In genomic region chr12:6234906-6235305, GRCh38 we compare ENCODE assay signal across 15 cellular contexts. TPM values are rescaled to one million over a fixed set of nuclear protein-coding genes. Genes with fewer than 3 reads are reported as not detected.
DNase-seq lines count a peak whose midpoint lies in the region; ATAC-seq, FAIRE-seq and TF ChIP-seq lines count a peak whose summit lies in the region.
"Had no signal": no experiment of that assay in that cellular context is flagged by ENCODE, and none has a peak within 500 bp of the region (broad histone marks: within the 10 kb centered on the region; RNA-seq: fewer than 3 reads in every experiment).

No MANE protein-coding gene starts in this region.

- H3K36me3 Mint-ChIP-seq in Caco-2 (ENCODE audit: insufficient read depth, unreplicated experiment): peaks cover 53% of the 10 kb centered on the region
- H3K36me3 Mint-ChIP-seq in activated T-cell treated with anti-CD3 and anti-CD28 coated beads, Interleukin-2, amount 50 U/mL, for 24 hours (ENCODE audit: low read depth): no peaks in the 10 kb centered on the region
- H3K36me3 Mint-ChIP-seq: activated naive CD4-positive, alpha-beta T cell treated with anti-CD3 and anti-CD28 coated beads, Interleukin-2, amount 10 ng/mL, durations not matched to agents 7 days and 5 days had no signal

- H3K27me3 Mint-ChIP-seq in Caco-2 (ENCODE audit: insufficient read depth, unreplicated experiment): no peaks in the 10 kb centered on the region
- H3K27me3 Mint-ChIP-seq in activated T-cell treated with anti-CD3 and anti-CD28 coated beads, Interleukin-2, amount 50 U/mL, for 24 hours: peaks cover 2% of the 10 kb centered on the region

- H3K4me3 Mint-ChIP-seq in Caco-2 (ENCODE audit: unreplicated experiment): no peak overlapping the region
- H3K4me3 Mint-ChIP-seq in activated T-cell treated with anti-CD3 and anti-CD28 coated beads, Interleukin-2, amount 50 U/mL, for 24 hours: no peak overlapping the region
- H3K4me3 Mint-ChIP-seq: activated naive CD4-positive, alpha-beta T cell treated with anti-CD3 and anti-CD28 coated beads, Interleukin-2, amount 10 ng/mL, durations not matched to agents 7 days and 5 days had no signal

- WGBS in spleen, 5 donors: 67 to 76% (median 71%) methylated on average over 7 of the region's 7 CpGs

- no peak for TF ChIP-seq POLR2A in spleen (IDR thresholded peaks at IDR 0.05)

- DNase-seq in Caco-2 (no peak), kidney (peak; percentile 30), spleen (no peak), H7 (no peak)
- no peak for DNase-seq in activated T-cell treated with anti-CD3 and anti-CD28 coated beads, Interleukin-2, amount 50 U/mL, for 24 hours
- no peak for DNase-seq in stimulated activated naive CD8-positive, alpha-beta T cell treated with anti-CD3 and anti-CD28 coated beads, Interleukin-15, Interleukin-2, amounts not matched to agents 100 U/mL and 50 U/mL, for 24 hours
- DNase-seq in activated effector memory CD4-positive, alpha-beta T cell treated with Interleukin-2 at 50 U/mL for 16 hours: no peak
- DNase-seq: activated naive CD4-positive, alpha-beta T cell treated with anti-CD3 and anti-CD28 coated beads, Interleukin-2, amount 10 ng/mL, durations not matched to agents 7 days and 5 days; occipital lobe; tibial artery had no signal

- H3K4me1 ChIP-seq in Caco-2 (peaks cover 49% of the 10 kb centered on the region), kidney (ENCODE audit: control insufficient read depth in 1 of 2, insufficient read depth in 1 of 2, low read depth in 1 of 2, low read length in 2 of 2) (peaks cover 22 to 26% of the 10 kb centered on the region in 2 donors), spleen (peaks cover 0 to 65% (median 40%) of the 10 kb centered on the region in 6 donors)

- BruUV-seq in Caco-2 (replicated peaks; lab: Mats Ljungman, UMichigan): no TSS peak

- ATAC-seq in stimulated activated naive CD8-positive, alpha-beta T cell treated with anti-CD3 and anti-CD28 coated beads, Interleukin-15, Interleukin-2, amounts not matched to agents 100 U/mL and 50 U/mL, for 24 hours: no peak

- H3K9me3 ChIP-seq in Caco-2 (no peaks in the 10 kb centered on the region), kidney (ENCODE audit: control insufficient read depth in 1 of 2, low read length in 2 of 2) (no peaks in the 10 kb centered on the region), spleen (no peaks in the 10 kb centered on the region)
- H3K9me3 ChIP-seq: BE2C, tibial artery had no signal

- no peaks in the 10 kb centered on the region for H3K9me3 Mint-ChIP-seq in Caco-2 (ENCODE audit: unreplicated experiment)
- H3K9me3 Mint-ChIP-seq in activated T-cell treated with anti-CD3 and anti-CD28 coated beads, Interleukin-2, amount 50 U/mL, for 24 hours: no peaks in the 10 kb centered on the region
- H3K9me3 Mint-ChIP-seq: activated naive CD4-positive, alpha-beta T cell treated with anti-CD3 and anti-CD28 coated beads, Interleukin-2, amount 10 ng/mL, durations not matched to agents 7 days and 5 days had no signal

- intact Hi-C loops in Caco-2 (cut with micrococcal nuclease; ENCODE audit: unreplicated experiment) (loop anchor here (1.0 kb wide), 3 partner anchors 35 to 43 kb away; partner anchors contain the start of gene CD9), kidney (cut with DNase I) (no loop called here), spleen (cut with DNase I; ENCODE audit: low total_unique reads) (no loop called here)

- H3K27ac Mint-ChIP-seq in Caco-2 (ENCODE audit: unreplicated experiment): peak overlapping the region; percentile 69
- H3K27ac Mint-ChIP-seq in activated T-cell treated with anti-CD3 and anti-CD28 coated beads, Interleukin-2, amount 50 U/mL, for 24 hours: no peak overlapping the region
- H3K27ac Mint-ChIP-seq: activated naive CD4-positive, alpha-beta T cell treated with anti-CD3 and anti-CD28 coated beads, Interleukin-2, amount 10 ng/mL, durations not matched to agents 7 days and 5 days had no signal

- no peak for FAIRE-seq in kidney (lab: Jason Lieb, UNC)
- FAIRE-seq: HTR-8/SVneo had no signal

- H3K27ac ChIP-seq in VCaP: peak overlapping the region; percentile 98
- H3K27ac ChIP-seq in kidney (ENCODE audit: low read depth in 2 of 2, low read length in 2 of 2): peak overlapping the region in 1 of 2 donors; percentile 37
- H3K27ac ChIP-seq in spleen: peak overlapping the region in 5 of 8 donors; percentile 44 to 85 (median 81)
- H3K27ac ChIP-seq: cardiac muscle cell, SK-N-MC, tibial artery had no signal

- TF ChIP-seq CTCF in Caco-2 (IDR thresholded peaks at IDR 0.05; ENCODE audit: insufficient read depth in 1 of 2, low read depth in 1 of 2, low read length in 1 of 2, severe bottlenecking in 1 of 2, unreplicated experiment in 1 of 2) (no peak), VCaP (conservative IDR thresholded peaks at IDR 0.05) (no peak), kidney (IDR thresholded peaks at IDR 0.05; ENCODE audit: borderline replicate concordance, extremely low read depth, insufficient read depth) (no peak), spleen (IDR thresholded peaks at IDR 0.05 in 8 of 11, conservative IDR thresholded peaks at IDR 0.05 in 3 of 11) (no peak)

- H3K36me3 ChIP-seq in Caco-2 (ENCODE audit: control insufficient read depth, insufficient read depth, low read length): peaks cover 8% of the 10 kb centered on the region
- H3K36me3 ChIP-seq in kidney (ENCODE audit: control insufficient read depth in 1 of 2, insufficient read depth in 2 of 2, low read length in 2 of 2): peaks cover 14 to 27% of the 10 kb centered on the region in 2 donors
- peaks cover 0 to 64% (median 0%) of the 10 kb centered on the region in 6 donors for H3K36me3 ChIP-seq in spleen
- peaks cover 22% of the 10 kb centered on the region for H3K36me3 ChIP-seq in H7 (replicated peaks; ENCODE audit: control insufficient read depth, insufficient read depth, low read length)
- H3K36me3 ChIP-seq: cardiac muscle cell had no signal

- H3K4me3 ChIP-seq in Caco-2 (ENCODE audit: low read depth, low read length): no peak overlapping the region
- H3K4me3 ChIP-seq in kidney (ENCODE audit: low read length in 2 of 2): no peak overlapping the region
- no peak overlapping the region for H3K4me3 ChIP-seq in spleen
- no peak overlapping the region for H3K4me3 ChIP-seq in H7 (ENCODE audit: insufficient read depth, low read depth, low read length)
- H3K4me3 ChIP-seq: cardiac muscle cell, SK-N-MC, tibial artery had no signal

- POLR2A ChIA-PET in Caco-2 (lab: Charles Lee): interaction anchor here (0.7 kb wide), 1 partner anchor 121 kb away, joined by 3 read pairs; no protein-coding TSS in a partner anchor

- peaks cover 60% of the 10 kb centered on the region for H3K4me1 Mint-ChIP-seq in Caco-2 (ENCODE audit: low read depth, unreplicated experiment)
- H3K4me1 Mint-ChIP-seq in activated T-cell treated with anti-CD3 and anti-CD28 coated beads, Interleukin-2, amount 50 U/mL, for 24 hours (ENCODE audit: low read depth): peaks cover 28% of the 10 kb centered on the region

- H3K27me3 ChIP-seq in Caco-2 (replicated peaks; ENCODE audit: control insufficient read depth, insufficient read depth, low read length) (no peaks in the 10 kb centered on the region), spleen (replicated peaks in 1 of 7) (no peaks in the 10 kb centered on the region), H7 (ENCODE audit: control insufficient read depth, insufficient read depth, low read length) (no peaks in the 10 kb centered on the region)
- H3K27me3 ChIP-seq: BE2C, cardiac muscle cell, tibial artery had no signal

- H3K9ac ChIP-seq in kidney (ENCODE audit: low read length in 2 of 2): no peak overlapping the region

- CTCF ChIA-PET in Caco-2 (lab: Charles Lee): interaction anchor here (1.6 kb wide), 1 partner anchor 41 kb away, joined by 6 read pairs; no protein-coding TSS in a partner anchor

RNA-seq across cellular contexts. Expression of gene CD9, which starts 34.7 kb away (rescaled TPM):
- total RNA-seq in Caco-2 (2022) (170 and 179 TPM in 2 replicates), kidney (421 TPM), spleen (100 to 1,000 TPM in 1 of 7 donors, 10 to 100 TPM in 6; 50.0 to 113 (median 75.7) TPM)
- polyA plus RNA-seq in kidney (ENCODE audit: insufficient read depth, low read depth, low replicate concordance) (301 TPM), spleen (10 to 100 TPM; 16.2 to 87.4 (median 50.6) TPM)
- total RNA-seq in H7 (2014; rRNA removed; shearing (Covaris generic)): 266 and 274 TPM in 2 replicates
